In the genomic region with DNA sequence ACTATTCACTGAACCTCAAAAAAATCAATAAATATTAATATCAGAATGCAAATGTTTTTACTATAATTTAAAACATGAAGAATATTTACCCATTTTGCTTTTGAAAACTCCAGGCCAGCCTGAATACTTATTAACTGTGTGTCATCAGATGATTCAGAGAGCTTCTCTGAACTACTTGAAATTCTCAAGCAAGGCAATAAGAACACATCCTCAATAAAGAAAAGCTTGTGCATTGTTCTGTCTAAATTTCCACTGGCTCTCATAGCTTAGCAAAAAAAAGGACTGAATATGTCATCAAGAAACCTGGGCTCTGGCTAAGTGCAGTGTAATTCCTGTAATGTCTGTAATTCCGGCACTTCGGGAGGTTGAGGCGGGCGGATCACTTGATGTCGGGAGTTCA, we compare ENCODE assay signal across 2 cellular contexts.
TF ChIP-seq lines count a peak whose summit lies in the region.

No MANE protein-coding gene starts in this region.

TF ChIP-seq in IMR-90, 13 proteins besides CTCF, POLR2A, EP300 and RAD21 (continued from another document):
- no peak for TF ChIP-seq USF2 (IDR thresholded peaks at IDR 0.05; ENCODE audit: low read depth, low read length)
- TF ChIP-seq MXI1 (IDR thresholded peaks at IDR 0.05; ENCODE audit: borderline replicate concordance, low read depth, low read length) = no peak
- TF ChIP-seq FOS (IDR thresholded peaks at IDR 0.05; ENCODE audit: low read depth, low read length) = no peak

TF ChIP-seq in SK-N-SH treated with all-trans-retinoic acid at 6 μM for 48 hours, 23 proteins besides CTCF, POLR2A, EP300 and RAD21 (continued from another document):
- no peak for TF ChIP-seq CREB5 (CRISPR knock-in tag; IDR thresholded peaks at IDR 0.05; ENCODE audit: low read depth)
- no peak for TF ChIP-seq PPARA (CRISPR knock-in tag; IDR thresholded peaks at IDR 0.05; ENCODE audit: borderline replicate concordance)
- TF ChIP-seq, protein P1, sequence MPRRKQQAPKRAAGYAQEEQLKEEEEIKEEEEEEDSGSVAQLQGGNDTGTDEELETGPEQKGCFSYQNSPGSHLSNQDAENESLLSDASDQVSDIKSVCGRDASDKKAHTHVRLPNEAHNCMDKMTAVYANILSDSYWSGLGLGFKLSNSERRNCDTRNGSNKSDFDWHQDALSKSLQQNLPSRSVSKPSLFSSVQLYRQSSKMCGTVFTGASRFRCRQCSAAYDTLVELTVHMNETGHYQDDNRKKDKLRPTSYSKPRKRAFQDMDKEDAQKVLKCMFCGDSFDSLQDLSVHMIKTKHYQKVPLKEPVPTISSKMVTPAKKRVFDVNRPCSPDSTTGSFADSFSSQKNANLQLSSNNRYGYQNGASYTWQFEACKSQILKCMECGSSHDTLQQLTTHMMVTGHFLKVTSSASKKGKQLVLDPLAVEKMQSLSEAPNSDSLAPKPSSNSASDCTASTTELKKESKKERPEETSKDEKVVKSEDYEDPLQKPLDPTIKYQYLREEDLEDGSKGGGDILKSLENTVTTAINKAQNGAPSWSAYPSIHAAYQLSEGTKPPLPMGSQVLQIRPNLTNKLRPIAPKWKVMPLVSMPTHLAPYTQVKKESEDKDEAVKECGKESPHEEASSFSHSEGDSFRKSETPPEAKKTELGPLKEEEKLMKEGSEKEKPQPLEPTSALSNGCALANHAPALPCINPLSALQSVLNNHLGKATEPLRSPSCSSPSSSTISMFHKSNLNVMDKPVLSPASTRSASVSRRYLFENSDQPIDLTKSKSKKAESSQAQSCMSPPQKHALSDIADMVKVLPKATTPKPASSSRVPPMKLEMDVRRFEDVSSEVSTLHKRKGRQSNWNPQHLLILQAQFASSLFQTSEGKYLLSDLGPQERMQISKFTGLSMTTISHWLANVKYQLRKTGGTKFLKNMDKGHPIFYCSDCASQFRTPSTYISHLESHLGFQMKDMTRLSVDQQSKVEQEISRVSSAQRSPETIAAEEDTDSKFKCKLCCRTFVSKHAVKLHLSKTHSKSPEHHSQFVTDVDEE (CRISPR knock-in tag; IDR thresholded peaks at IDR 0.05) = no peak
- no peak for TF ChIP-seq ZFP3 (CRISPR knock-in tag; IDR thresholded peaks at IDR 0.05)
- TF ChIP-seq TCF4 (CRISPR knock-in tag; IDR thresholded peaks at IDR 0.05; ENCODE audit: borderline replicate concordance) = no peak
- TF ChIP-seq ZNF565 (CRISPR knock-in tag; conservative IDR thresholded peaks at IDR 0.05; ENCODE audit: low read depth) = no peak
- TF ChIP-seq ESRRG (CRISPR knock-in tag; IDR thresholded peaks at IDR 0.05) = no peak
- no peak for TF ChIP-seq GLIS3 (CRISPR knock-in tag; IDR thresholded peaks at IDR 0.05)
- TF ChIP-seq ZNF70 (CRISPR knock-in tag; IDR thresholded peaks at IDR 0.05) = no peak
- TF ChIP-seq BACH2 (CRISPR knock-in tag; IDR thresholded peaks at IDR 0.05; ENCODE audit: borderline replicate concordance) = no peak
- no peak for TF ChIP-seq ZC3H10 (CRISPR knock-in tag; IDR thresholded peaks at IDR 0.05)
- no peak for TF ChIP-seq SNAI2 (CRISPR knock-in tag; IDR thresholded peaks at IDR 0.05)
- no peak for TF ChIP-seq PATZ1 (CRISPR knock-in tag; IDR thresholded peaks at IDR 0.05; ENCODE audit: borderline replicate concordance)
- no peak for TF ChIP-seq ARNTL (CRISPR knock-in tag; IDR thresholded peaks at IDR 0.05; ENCODE audit: borderline replicate concordance, low read depth)
- TF ChIP-seq ISL1 (CRISPR knock-in tag; IDR thresholded peaks at IDR 0.05) = no peak
- no peak for TF ChIP-seq ZNF8 (CRISPR knock-in tag; IDR thresholded peaks at IDR 0.05)
